Comparison of ENCODE assay signal across 10 cellular contexts in genomic region chr2:121722479-121722878, GRCh38. TPM values are rescaled to one million over a fixed set of nuclear protein-coding genes. Genes with fewer than 3 reads are reported as not detected.
DNase-seq lines count a peak whose midpoint lies in the region; TF ChIP-seq lines count a peak whose summit lies in the region.
"Had no signal": no experiment of that assay in that cellular context is flagged by ENCODE, and none has a peak within 500 bp of the region (broad histone marks: within the 10 kb centered on the region; RNA-seq: fewer than 3 reads in every experiment).

No MANE protein-coding gene starts in this region.

- intact Hi-C loops in posterior cingulate gyrus (cut with DNase I): no loop called here

- H3K9me2 ChIP-seq in SK-N-SH: no peaks in the 10 kb centered on the region

- CTCF ChIA-PET in SK-N-SH (lab: Yijun Ruan, JAX): interaction anchor here (1.4 to 2.0 kb wide), 5 partner anchors 192 to 628 kb away, joined by 3 to 5 read pairs (median 4); partner anchors contain the start of gene RNU4ATAC

- H3K79me2 ChIP-seq in SK-N-SH (ENCODE audit: insufficient read depth): no peaks in the 10 kb centered on the region

- no peaks in the 10 kb centered on the region for H3K4me1 ChIP-seq in SK-N-SH (ENCODE audit: control insufficient read depth in 1 of 2, insufficient read depth in 2 of 2, low read depth in 1 of 2, low read length in 1 of 2)

- H2AFZ ChIP-seq in SK-N-SH (ENCODE audit: low read depth): peak overlapping the region; percentile 14

- H3K36me3 ChIP-seq in SK-N-SH (replicated peaks in 1 of 2; ENCODE audit: control insufficient read depth in 1 of 2, insufficient read depth in 2 of 2, low read length in 1 of 2): peaks cover 6 to 13% of the 10 kb centered on the region in 2 experiments

- peaks cover 28% of the 10 kb centered on the region for H3F3A ChIP-seq in SK-N-SH (replicated peaks; ENCODE audit: insufficient read depth)

- H3K4me3 ChIP-seq in SK-N-SH (ENCODE audit: low read depth in 2 of 2, low read length in 1 of 2): peak overlapping the region in 1 of 2 experiments; percentile 9; a peak in 1 of 4 replicates
- peak overlapping the region; percentile 16 for H3K4me3 ChIP-seq in fibroblast of mammary gland (ENCODE audit: control insufficient read depth, low read depth, low read length)

- H3K27ac ChIP-seq in SK-N-SH (ENCODE audit: low read depth in 2 of 2, low read length in 1 of 2): peak overlapping the region in 1 of 2 experiments; percentile 64; a peak in 2 of 4 replicates
- H3K27ac ChIP-seq: neutrophil had no signal

- POLR2A ChIA-PET in SK-N-SH (lab: Yijun Ruan, JAX): no interaction called here

- H3K4me2 ChIP-seq in SK-N-SH: peak overlapping the region; percentile 24; the same call in 1 of the 2 replicates

- no peak for TF ChIP-seq EP300 in SK-N-SH (IDR thresholded peaks at IDR 0.05; ENCODE audit: borderline replicate concordance in 1 of 2, low read depth in 1 of 2, low read length in 1 of 2)

- no peaks in the 10 kb centered on the region for H4K20me1 ChIP-seq in SK-N-SH (ENCODE audit: insufficient read depth)

- WGBS in SK-N-SH (ENCODE audit: low lambda C conversion rate): 72% methylated on average over 5 of the region's 5 CpGs

- peak overlapping the region; percentile 18; the same call in 1 of the 2 replicates for H3K9ac ChIP-seq in SK-N-SH

- no peak for TF ChIP-seq RAD21 in SK-N-SH (IDR thresholded peaks at IDR 0.05; ENCODE audit: low read length)

- peak in 2 of 3 donors; percentile 43 to 45 for DNase-seq in stimulated activated CD4-positive, alpha-beta T cell treated with anti-CD3 and anti-CD28 coated beads, Interleukin-12 subunit alpha, Interleukin-12 subunit beta, amount 100 ng/mL, for 48 hours (ENCODE audit: low read depth in 2 of 3, low spot score in 1 of 3)
- no peak for DNase-seq in stimulated activated CD4-positive, alpha-beta T cell treated with anti-CD3 and anti-CD28 coated beads, Interleukin-2, amount 100 ng/mL, for 48 hours
- DNase-seq in SK-N-SH: no peak
- peak; percentile 94 for DNase-seq in fibroblast of mammary gland (ENCODE audit: low read depth)
- peak; percentile 42 for DNase-seq in superior temporal gyrus (ENCODE audit: extremely low spot score)
- DNase-seq in NOMO-1 treated with DMSO at 0.1 percent for 48 hours (lab: John Stamatoyannopoulos, UW; ENCODE audit: unreplicated experiment): no peak
- DNase-seq in posterior cingulate gyrus: no peak
- no peak for DNase-seq in H4 (ENCODE audit: low spot score)
- DNase-seq: NCI-H1092 treated with DMSO at 0.1 percent for 48 hours had no signal

- H3K27me3 ChIP-seq in SK-N-SH (ENCODE audit: insufficient read depth): no peaks in the 10 kb centered on the region
- H3K27me3 ChIP-seq: neutrophil had no signal

- TF ChIP-seq CTCF in SK-N-SH (IDR thresholded peaks at IDR 0.05) (no peak), fibroblast of mammary gland (conservative IDR thresholded peaks at IDR 0.05; ENCODE audit: control insufficient read depth, insufficient read depth, low read depth, low read length) (peak; percentile 0)

- no peaks in the 10 kb centered on the region for H3K9me3 ChIP-seq in SK-N-SH
- H3K9me3 ChIP-seq: neutrophil had no signal

TF ChIP-seq in SK-N-SH, 30 proteins besides CTCF, POLR2A, EP300 and RAD21:
- TF ChIP-seq PBX3 (IDR thresholded peaks at IDR 0.05) (peak; percentile 23; the same call in 1 of the 2 replicates), ELF1 (IDR thresholded peaks at IDR 0.05) (no peak)

RNA-seq across cellular contexts. Expression of gene NIFK, which starts 14.2 kb away (rescaled TPM):
- polyA plus RNA-seq in SK-N-SH (2012; rRNA removed): 17.0 and 22.8 TPM in 2 replicates
- 27.2 and 43.1 TPM in 2 replicates for polyA plus RNA-seq in SK-N-SH (2012; cell fraction: cytosol; rRNA removed)
- polyA plus RNA-seq in SK-N-SH (2012; cell fraction: nucleus; rRNA removed): 15.2 and 23.2 TPM in 2 replicates
- total RNA-seq in H4 (2014; rRNA removed; shearing (Covaris generic)): 53.6 and 65.0 TPM in 2 replicates

RNA-seq across cellular contexts. Expression of gene TSN, which starts 33.0 kb away (rescaled TPM):
- 26.1 and 35.1 TPM in 2 replicates for polyA plus RNA-seq in SK-N-SH (2012; rRNA removed)
- 36.5 and 40.7 TPM in 2 replicates for polyA plus RNA-seq in SK-N-SH (2012; cell fraction: cytosol; rRNA removed)
- polyA plus RNA-seq in SK-N-SH (2012; cell fraction: nucleus; rRNA removed): 12.2 and 16.9 TPM in 2 replicates
- total RNA-seq in H4 (2014; rRNA removed; shearing (Covaris generic)): 37.9 and 58.5 TPM in 2 replicates

Comparison
In these comparisons a context has a peak if more than half of its experiments do, and no peak if none do; other contexts are left out.
1. DNase-seq: peak in stimulated activated CD4-positive, alpha-beta T cell treated with anti-CD3 and anti-CD28 coated beads, Interleukin-12 subunit alpha, Interleukin-12 subunit beta, amount 100 ng/mL, for 48 hours (2 of 3), fibroblast of mammary gland (single experiment) and superior temporal gyrus (single experiment); none in stimulated activated CD4-positive, alpha-beta T cell treated with anti-CD3 and anti-CD28 coated beads, Interleukin-2, amount 100 ng/mL, for 48 hours (0 of 2), SK-N-SH (single experiment), NOMO-1 treated with DMSO at 0.1 percent for 48 hours (single experiment), posterior cingulate gyrus (0 of 10) and H4 (single experiment).